8 cellular contexts compared by ENCODE assay signal in genomic region chr9:5949103-5949699, GRCh38. TPM values are rescaled to one million over a fixed set of nuclear protein-coding genes. Genes with fewer than 3 reads are reported as not detected.
DNase-seq lines count a peak whose midpoint lies in the region; ATAC-seq and TF ChIP-seq lines count a peak whose summit lies in the region.

No MANE protein-coding gene starts in this region.

- no peak overlapping the region for H3K4me3 Mint-ChIP-seq in Calu3 (ENCODE audit: low read depth, unreplicated experiment)

- TF ChIP-seq CTCF in RWPE2 (IDR thresholded peaks at IDR 0.05; ENCODE audit: poor library complexity, severe bottlenecking) (no peak), upper lobe of right lung (IDR thresholded peaks at IDR 0.05) (no peak), Calu3 (IDR thresholded peaks at IDR 0.05; ENCODE audit: unreplicated experiment) (no peak)

- intact Hi-C loops in upper lobe of right lung (cut with DNase I) (no loop called here), Calu3 (cut with micrococcal nuclease; ENCODE audit: unreplicated experiment) (no loop called here)

- H3K27ac ChIP-seq in RWPE2 (ENCODE audit: poor library complexity, severe bottlenecking) (no peak overlapping the region), upper lobe of right lung (no peak overlapping the region)

- H3K9me3 ChIP-seq in RWPE2 (ENCODE audit: severe bottlenecking) (no peaks in the 10 kb centered on the region), upper lobe of right lung (no peaks in the 10 kb centered on the region)

- peaks cover 6% of the 10 kb centered on the region for H3K4me1 Mint-ChIP-seq in Calu3 (ENCODE audit: low read depth, unreplicated experiment)

- ATAC-seq in HG02759 (IDR thresholded peaks at IDR 0.05; ENCODE audit: unreplicated experiment), result peak; percentile 84
- peak; percentile 58; the same call in 1 of the 3 replicates for ATAC-seq in RWPE2 (ENCODE audit: low read depth)
- peak; percentile 68 for ATAC-seq in upper lobe of right lung

- H3K27me3 ChIP-seq in RWPE2 (ENCODE audit: insufficient read depth, poor library complexity, severe bottlenecking) (no peaks in the 10 kb centered on the region), upper lobe of right lung (no peaks in the 10 kb centered on the region)

- DNase-seq in DMS79 treated with DMSO at 0.1 percent for 48 hours (lab: John Stamatoyannopoulos, UW) (peak; percentile 20), DMS79 (lab: John Stamatoyannopoulos, UW) (no peak), RWPE2 (ENCODE audit: low spot score) (no peak), fibroblast of gingiva (ENCODE audit: low read depth) (peak; percentile 6), upper lobe of right lung (no peak), germinal center (ENCODE audit: low spot score) (no peak), Calu3 (no peak)

- H3K36me3 Mint-ChIP-seq in Calu3 (ENCODE audit: insufficient read depth, unreplicated experiment), result no peaks in the 10 kb centered on the region

- no peaks in the 10 kb centered on the region for H3K9me3 Mint-ChIP-seq in Calu3 (ENCODE audit: low read depth, unreplicated experiment)

- CTCF ChIA-PET in Calu3 (lab: Charles Lee), result no interaction called here

- no peak overlapping the region for H3K4me3 ChIP-seq in RWPE2 (ENCODE audit: severe bottlenecking)
- H3K4me3 ChIP-seq in upper lobe of right lung, result no peak overlapping the region

- no TSS peak for BruUV-seq in Calu3 (replicated peaks; lab: Mats Ljungman, UMichigan)

- H3K36me3 ChIP-seq in RWPE2 (ENCODE audit: low read depth) (peaks cover under 1% of the 10 kb centered on the region; the same call in 1 of the 2 replicates), upper lobe of right lung (no peaks in the 10 kb centered on the region)

- H3K4me1 ChIP-seq in RWPE2 (ENCODE audit: insufficient read depth, poor library complexity, severe bottlenecking) (peaks cover 5% of the 10 kb centered on the region), upper lobe of right lung (no peaks in the 10 kb centered on the region)

- no peak overlapping the region for H3K27ac Mint-ChIP-seq in Calu3 (ENCODE audit: unreplicated experiment)

- H3K27me3 Mint-ChIP-seq in Calu3 (ENCODE audit: unreplicated experiment), result no peaks in the 10 kb centered on the region

RNA-seq across cellular contexts. Expression of gene MLANA, which starts 58.5 kb away (rescaled TPM):
- not detected for total RNA-seq in upper lobe of right lung
- not detected in 2 replicates for total RNA-seq in Calu3 (2022)

Comparison
In these comparisons a context has a peak if more than half of its experiments do, and no peak if none do; other contexts are left out.
1. DNase-seq: peak in DMS79 treated with DMSO at 0.1 percent for 48 hours (single experiment) and fibroblast of gingiva (single experiment); none in DMS79 (single experiment), RWPE2 (single experiment), upper lobe of right lung (single experiment), germinal center (single experiment) and Calu3 (single experiment).
2. Peak in every context shown above with its lines, with median percentiles within 50 percentile points of each other: ATAC-seq.